In genomic region chr6:5058254-5058653, GRCh38 we compare ENCODE assay signal across 19 cellular contexts.
"Had no signal": no experiment of that assay in that cellular context is flagged by ENCODE, and none has a peak within 500 bp of the region (broad histone marks: within the 10 kb centered on the region; RNA-seq: fewer than 3 reads in every experiment).

No MANE protein-coding gene starts in this region.

- H3K36me3 ChIP-seq: esophagus muscularis mucosa, spleen, upper lobe of right lung, WERI-Rb-1 had no signal

- H3K27me3 Mint-ChIP-seq: activated naive CD8-positive, alpha-beta T cell; activated T-cell treated with anti-CD3 and anti-CD28 coated beads, Interleukin-2, amount 50 U/mL, for 24 hours had no signal

- H3K9me3 ChIP-seq: esophagus muscularis mucosa, spleen, upper lobe of right lung had no signal

- H3K9me3 Mint-ChIP-seq: activated T-cell treated with anti-CD3 and anti-CD28 coated beads, Interleukin-2, amount 50 U/mL, for 24 hours; T-helper 2 cell treated with Interferon-gamma antibody and Interleukin-4, amounts not matched to agents 5 μg/mL and 100 μg/mL, for 36 hours had no signal

- DNase-seq: activated CD8-positive, alpha-beta memory T cell treated with anti-CD3 and anti-CD28 coated beads for 24 hours; activated CD8-positive, alpha-beta memory T cell treated with anti-CD3 and anti-CD28 coated beads, Interleukin-2, amount 50 U/mL, for 4 hours; activated naive CD4-positive, alpha-beta T cell; activated T-cell treated with anti-CD3 and anti-CD28 coated beads, Interleukin-2, amount 50 U/mL, for 24 hours; amniotic stem cell; left ventricle myocardium superior; nephron progenitor cell; retina; spleen; stimulated activated CD4-positive, alpha-beta T cell treated with anti-CD3 and anti-CD28 coated beads, Interleukin-4, amount 100 ng/mL, for 24 hours; stimulated activated naive CD4-positive, alpha-beta T cell treated with Interleukin-2 at 50 U/mL for 16 hours; T-cell; upper lobe of right lung; WERI-Rb-1 had no signal

- H3K4me1 ChIP-seq: esophagus muscularis mucosa, upper lobe of right lung had no signal

- H3K4me1 Mint-ChIP-seq: activated T-helper 17 cell treated with anti-CD3 and anti-CD28 coated beads, Interleukin-2, amount 50 U/mL, for 72 hours; T-cell had no signal

- H3K4me3 ChIP-seq: coronary artery, esophagus muscularis mucosa, spleen, upper lobe of right lung had no signal

- ATAC-seq: activated T-helper 17 cell treated with anti-CD3 and anti-CD28 coated beads, Interleukin-2, amount 50 U/mL, for 72 hours; left ventricle myocardium superior; T-cell; upper lobe of right lung had no signal

- H3K4me3 Mint-ChIP-seq: activated naive CD8-positive, alpha-beta T cell; activated T-cell treated with anti-CD3 and anti-CD28 coated beads, Interleukin-2, amount 50 U/mL, for 24 hours; activated T-helper 17 cell treated with anti-CD3 and anti-CD28 coated beads, Interleukin-2, amount 50 U/mL, for 72 hours; nephron progenitor cell; T-cell; T-helper 2 cell treated with Interferon-gamma antibody and Interleukin-4, amounts not matched to agents 5 μg/mL and 100 μg/mL, for 36 hours had no signal

- H3K36me3 Mint-ChIP-seq: activated naive CD8-positive, alpha-beta T cell had no signal

- H3K27ac ChIP-seq: coronary artery, esophagus muscularis mucosa, spleen, upper lobe of right lung, WERI-Rb-1 had no signal

- H3K27me3 ChIP-seq: esophagus muscularis mucosa, spleen, upper lobe of right lung had no signal

- H3K27ac Mint-ChIP-seq: activated naive CD8-positive, alpha-beta T cell; activated T-cell treated with anti-CD3 and anti-CD28 coated beads, Interleukin-2, amount 50 U/mL, for 24 hours; activated T-helper 17 cell treated with anti-CD3 and anti-CD28 coated beads, Interleukin-2, amount 50 U/mL, for 72 hours; nephron progenitor cell; T-cell; T-helper 2 cell treated with Interferon-gamma antibody and Interleukin-4, amounts not matched to agents 5 μg/mL and 100 μg/mL, for 36 hours had no signal
